ENCODE assay signal across 1 cellular context in genomic region chr1:244963231-244963826, GRCh38.
TF ChIP-seq lines count a peak whose summit lies in the region.

No MANE protein-coding gene starts in this region.

TF ChIP-seq in K562, 482 proteins besides CTCF, POLR2A, EP300 and RAD21 (continued from another document and continues in another):
- TF ChIP-seq REST (CRISPR knock-in tag; IDR thresholded peaks at IDR 0.05; ENCODE audit: low read depth) (no peak), CHCHD3 (CRISPR knock-in tag; IDR thresholded peaks at IDR 0.05) (no peak), SMARCA5 (IDR thresholded peaks at IDR 0.05) (0 out of 2 replicates have a peak, but pooled peaks have one; percentile 77), POLR2G (IDR thresholded peaks at IDR 0.05; ENCODE audit: low read depth, low read length) (no peak), KAT8 (IDR thresholded peaks at IDR 0.05; ENCODE audit: low read depth) (no peak), PHF21A (IDR thresholded peaks at IDR 0.05; ENCODE audit: borderline replicate concordance, low read depth) (0 out of 2 replicates have a peak, but pooled peaks have one; percentile 54), KAT7 (CRISPR knock-in tag; IDR thresholded peaks at IDR 0.05; ENCODE audit: borderline replicate concordance) (no peak), TCF7 (IDR thresholded peaks at IDR 0.05; ENCODE audit: borderline replicate concordance) (no peak), FOS (IDR thresholded peaks at IDR 0.05; ENCODE audit: extremely low read depth, insufficient read length) (peak; percentile 10), PKNOX1 (IDR thresholded peaks at IDR 0.05) (peak; percentile 94), HMGN3 (IDR thresholded peaks at IDR 0.05; ENCODE audit: borderline replicate concordance, extremely low read depth, insufficient read length, low read depth, low read length) (no peak), HMG20B (CRISPR knock-in tag; IDR thresholded peaks at IDR 0.05) (no peak), MAZ (CRISPR knock-in tag; conservative IDR thresholded peaks at IDR 0.05 in 1 of 2, IDR thresholded peaks at IDR 0.05 in 1 of 2) (no peak), PML (IDR thresholded peaks at IDR 0.05; ENCODE audit: low read length) (no peak), ZBTB26 (CRISPR knock-in tag; IDR thresholded peaks at IDR 0.05) (no peak), RFX7 (CRISPR knock-in tag; IDR thresholded peaks at IDR 0.05) (no peak), ESRRA (IDR thresholded peaks at IDR 0.05; ENCODE audit: borderline replicate concordance, low read depth) (no peak), RBBP5 (IDR thresholded peaks at IDR 0.05; ENCODE audit: borderline replicate concordance, insufficient read depth, low read length, poor library complexity, severe bottlenecking) (no peak), ELF2 (CRISPR knock-in tag; IDR thresholded peaks at IDR 0.05) (no peak), TCF3 (CRISPR knock-in tag; IDR thresholded peaks at IDR 0.05) (peak; percentile 64), KLF6 (CRISPR knock-in tag; IDR thresholded peaks at IDR 0.05; ENCODE audit: borderline replicate concordance) (no peak), ZNF395 (CRISPR knock-in tag; IDR thresholded peaks at IDR 0.05) (no peak), SP1 (CRISPR knock-in tag; IDR thresholded peaks at IDR 0.05) (0 out of 2 replicates have a peak, but pooled peaks have one; percentile 16), SFPQ (IDR thresholded peaks at IDR 0.05; ENCODE audit: low read depth, low read length) (no peak), ZFP36 (IDR thresholded peaks at IDR 0.05; ENCODE audit: low read depth, low read length, partially characterized antibody) (no peak), KLF10 (CRISPR knock-in tag; IDR thresholded peaks at IDR 0.05) (no peak), NCOA2 (IDR thresholded peaks at IDR 0.05; ENCODE audit: partially characterized antibody in 2 of 2) (no peak), ETS2 (tag; IDR thresholded peaks at IDR 0.05; ENCODE audit: borderline replicate concordance, poor library complexity, severe bottlenecking) (no peak), CBX8 (IDR thresholded peaks at IDR 0.05; ENCODE audit: borderline replicate concordance, extremely low read depth, low read depth, low read length, poor library complexity, severe bottlenecking) (no peak), NUFIP1 (IDR thresholded peaks at IDR 0.05; ENCODE audit: partially characterized antibody) (no peak), SP2 (IDR thresholded peaks at IDR 0.05; ENCODE audit: extremely low read depth, low read depth, low read length, poor library complexity, severe bottlenecking) (no peak), ZNF384 (IDR thresholded peaks at IDR 0.05; ENCODE audit: low read depth, low read length) (peak; percentile 59), ZBTB2 (IDR thresholded peaks at IDR 0.05) (no peak), HSF4 (CRISPR knock-in tag; IDR thresholded peaks at IDR 0.05; ENCODE audit: borderline replicate concordance) (no peak), PREB (CRISPR knock-in tag; IDR thresholded peaks at IDR 0.05) (no peak), MBD1 (CRISPR knock-in tag; IDR thresholded peaks at IDR 0.05) (no peak), ESRRB (CRISPR knock-in tag; IDR thresholded peaks at IDR 0.05; ENCODE audit: borderline replicate concordance) (no peak), THRB (CRISPR knock-in tag; conservative IDR thresholded peaks at IDR 0.05) (no peak), RUNX1 (IDR thresholded peaks at IDR 0.05; ENCODE audit: low read depth) (no peak), ZNF121 (CRISPR knock-in tag; conservative IDR thresholded peaks at IDR 0.05) (no peak), ZEB2 (IDR thresholded peaks at IDR 0.05) (no peak), BCOR (IDR thresholded peaks at IDR 0.05) (peak; percentile 92), ZNF134 (CRISPR knock-in tag; conservative IDR thresholded peaks at IDR 0.05) (no peak), ZNF785 (CRISPR knock-in tag; IDR thresholded peaks at IDR 0.05) (no peak), ZNF449 (CRISPR knock-in tag; IDR thresholded peaks at IDR 0.05) (no peak), CEBPG (CRISPR knock-in tag; IDR thresholded peaks at IDR 0.05) (peak; percentile 64), CEBPG (tag; conservative IDR thresholded peaks at IDR 0.05 in 1 of 2, IDR thresholded peaks at IDR 0.05 in 1 of 2) (peak; percentile 35 to 42; a peak in 1 of 4 replicates), E2F5 (CRISPR knock-in tag; IDR thresholded peaks at IDR 0.05) (no peak), ZNF551 (CRISPR knock-in tag; IDR thresholded peaks at IDR 0.05) (no peak), DDX20 (tag; IDR thresholded peaks at IDR 0.05; ENCODE audit: low read depth) (0 out of 2 replicates have a peak, but pooled peaks have one; percentile 11)
